ENCODE assay signal across 1 cellular context in the genomic region with DNA sequence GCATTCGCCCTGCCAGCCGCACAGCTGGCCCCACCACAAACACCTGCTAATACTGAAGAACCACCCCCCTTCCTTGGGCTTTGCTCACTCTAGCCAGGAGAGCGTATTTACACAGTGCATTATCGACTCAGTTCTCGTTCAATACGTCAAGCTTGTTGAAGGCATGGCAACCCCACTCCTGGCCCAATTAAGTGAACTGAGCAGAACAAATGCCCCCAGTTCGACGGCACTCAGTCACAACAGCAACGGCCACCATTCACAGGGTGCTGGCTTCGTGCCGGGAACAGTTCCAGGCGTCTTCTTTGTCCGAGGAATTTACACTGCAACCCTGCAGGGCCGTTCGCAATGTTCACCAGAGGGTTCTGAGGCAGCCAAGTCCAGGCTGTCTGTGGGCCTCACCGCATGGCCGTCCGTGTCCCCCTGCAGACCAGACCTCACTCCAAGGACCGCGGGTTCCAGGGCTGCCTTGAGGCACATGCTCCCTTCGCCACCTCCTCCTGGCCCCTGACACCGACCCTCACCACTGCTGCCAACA.
TF ChIP-seq lines count a peak whose summit lies in the region.

No MANE protein-coding gene starts in this region.

TF ChIP-seq in IMR-90, 13 proteins besides CTCF, POLR2A, EP300 and RAD21 (continued from another document):
- no peak for TF ChIP-seq CHD1 (IDR thresholded peaks at IDR 0.05; ENCODE audit: low read depth, low read length)
- no peak for TF ChIP-seq CEBPB (IDR thresholded peaks at IDR 0.05; ENCODE audit: low read depth, low read length)
- no peak for TF ChIP-seq BHLHE40 (IDR thresholded peaks at IDR 0.05; ENCODE audit: low read depth, low read length)
- TF ChIP-seq, protein P1, sequence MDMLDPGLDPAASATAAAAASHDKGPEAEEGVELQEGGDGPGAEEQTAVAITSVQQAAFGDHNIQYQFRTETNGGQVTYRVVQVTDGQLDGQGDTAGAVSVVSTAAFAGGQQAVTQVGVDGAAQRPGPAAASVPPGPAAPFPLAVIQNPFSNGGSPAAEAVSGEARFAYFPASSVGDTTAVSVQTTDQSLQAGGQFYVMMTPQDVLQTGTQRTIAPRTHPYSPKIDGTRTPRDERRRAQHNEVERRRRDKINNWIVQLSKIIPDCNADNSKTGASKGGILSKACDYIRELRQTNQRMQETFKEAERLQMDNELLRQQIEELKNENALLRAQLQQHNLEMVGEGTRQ (IDR thresholded peaks at IDR 0.05; ENCODE audit: low read depth, low read length) = no peak
- no peak for TF ChIP-seq RFX5 (IDR thresholded peaks at IDR 0.05; ENCODE audit: low read depth, low read length)
- no peak for TF ChIP-seq MAFK (IDR thresholded peaks at IDR 0.05; ENCODE audit: low read depth, low read length)
- TF ChIP-seq FOS (IDR thresholded peaks at IDR 0.05; ENCODE audit: low read depth, low read length) = no peak
TF ChIP-seq in IMR-90: peak in this region for 0.
